ENCODE assay signal across 8 cellular contexts in genomic region chr11:76444065-76444383, GRCh38. TPM values are rescaled to one million over a fixed set of nuclear protein-coding genes. Genes with fewer than 3 reads are reported as not detected.
DNase-seq lines count a peak whose midpoint lies in the region; ATAC-seq, FAIRE-seq and TF ChIP-seq lines count a peak whose summit lies in the region.

No MANE protein-coding gene starts in this region.

- no peak for TF ChIP-seq CTCF in DND-41 (IDR thresholded peaks at IDR 0.05; ENCODE audit: borderline replicate concordance, extremely low read depth, low read length, poor library complexity, severe bottlenecking)
- TF ChIP-seq CTCF in PC-9 (conservative IDR thresholded peaks at IDR 0.05) = no peak
- TF ChIP-seq CTCF in pancreas (IDR thresholded peaks at IDR 0.05) = no peak

- H3K4me2 ChIP-seq in DND-41 (ENCODE audit: insufficient read depth, low read length) = peak overlapping the region; percentile 93
- peak overlapping the region; percentile 87 for H3K4me2 ChIP-seq in PC-9

- peaks cover 18% of the 10 kb centered on the region for H4K20me1 ChIP-seq in DND-41 (ENCODE audit: insufficient read depth, low read length)
- H4K20me1 ChIP-seq in PC-9 (ENCODE audit: insufficient read depth) = peaks cover 12% of the 10 kb centered on the region

- H3K27ac ChIP-seq in DND-41 (ENCODE audit: low read length) (peak overlapping the region; percentile 96), PC-9 (peak overlapping the region; percentile 66), epithelial cell of prostate (peak overlapping the region; percentile 68), pancreas (peak overlapping the region; percentile 70 to 91 (median 84))

- H3K79me2 ChIP-seq in DND-41 (ENCODE audit: insufficient read depth, low read length) (peaks cover 63% of the 10 kb centered on the region), PC-9 (ENCODE audit: low read depth) (peaks cover 56% of the 10 kb centered on the region)

- intact Hi-C loops in PC-9 (cut with micrococcal nuclease; ENCODE audit: unreplicated experiment) (loop anchor here (1.0 to 10.0 kb wide), 3 partner anchors 63 to 341 kb away; partner anchors contain the start of genes GVQW3, THAP12, TSKU and WNT11), pancreas (cut with DNase I) (no loop called here)

- POLR2A ChIA-PET in PC-9 (lab: Charles Lee; ENCODE audit: unreplicated experiment) = no interaction called here

- H3K27me3 ChIP-seq in DND-41 (ENCODE audit: insufficient read depth, low read length, poor library complexity) (no peaks in the 10 kb centered on the region), PC-9 (ENCODE audit: insufficient read depth, low read depth) (no peaks in the 10 kb centered on the region), pancreas (no peaks in the 10 kb centered on the region)

- H3K9me3 ChIP-seq in DND-41 (ENCODE audit: insufficient read depth, low read length, severe bottlenecking) (no peaks in the 10 kb centered on the region), PC-9 (ENCODE audit: insufficient read depth, low read depth) (no peaks in the 10 kb centered on the region), pancreas (no peaks in the 10 kb centered on the region)

- peak overlapping the region; percentile 89 for H3K9ac ChIP-seq in DND-41 (ENCODE audit: low read depth, low read length)

- 0% methylated on average over 10 of the region's 10 CpGs for WGBS in pancreas, 2 donors

- DNase-seq in DND-41 (no peak), PC-9 (no peak), epithelial cell of prostate (ENCODE audit: low read depth, low spot score) (no peak), pancreas (no peak), NCI-H146 (lab: John Stamatoyannopoulos, UW) (no peak)
- no peak for DNase-seq in activated CD4-positive, alpha-beta T cell treated with anti-CD3 and anti-CD28 coated beads for 4 hours

- TSS peak; percentile 78 for BruUV-seq in PC-9 (replicated peaks; lab: Mats Ljungman, UMichigan)

- peaks cover 33% of the 10 kb centered on the region for H3K4me1 ChIP-seq in DND-41 (ENCODE audit: insufficient read depth, low read length)
- peaks cover 20% of the 10 kb centered on the region for H3K4me1 ChIP-seq in PC-9 (replicated peaks; ENCODE audit: insufficient read depth)
- peaks cover 6 to 11% (median 10%) of the 10 kb centered on the region in 3 donors for H3K4me1 ChIP-seq in pancreas

- CTCF ChIA-PET in PC-9 (lab: Charles Lee) = no interaction called here

- H3K36me3 ChIP-seq in DND-41 (ENCODE audit: insufficient read depth, low read length) (peaks cover 25% of the 10 kb centered on the region), PC-9 (ENCODE audit: low read depth) (peaks cover 20% of the 10 kb centered on the region), pancreas (no peaks in the 10 kb centered on the region)

- H3K4me3 ChIP-seq in DND-41 (ENCODE audit: low read depth in 1 of 2, low read length in 2 of 2) (peak overlapping the region; percentile 79 to 85), PC-9 (peak overlapping the region; percentile 73), pancreas (peak overlapping the region; percentile 66 to 97 (median 94))

- H3F3A ChIP-seq in PC-9 (ENCODE audit: insufficient read depth, low read depth) = no peaks in the 10 kb centered on the region

- ATAC-seq in DND-41 (ENCODE audit: insufficient read depth, low read depth) (no peak), pancreas (no peak), GM21360 (IDR thresholded peaks at IDR 0.05; ENCODE audit: unreplicated experiment) (no peak), HG02759 (IDR thresholded peaks at IDR 0.05; ENCODE audit: unreplicated experiment) (no peak)

- peak overlapping the region; percentile 94 for H2AFZ ChIP-seq in DND-41 (ENCODE audit: low read depth, low read length)
- peak overlapping the region; percentile 88 for H2AFZ ChIP-seq in PC-9

- FAIRE-seq in pancreas (lab: Jason Lieb, UNC) = no peak

- no peaks in the 10 kb centered on the region for H3K9me2 ChIP-seq in PC-9 (ENCODE audit: insufficient read depth)

RNA-seq across cellular contexts. Expression of gene EMSY, which starts 0.8 kb away (rescaled TPM):
- total RNA-seq in PC-9 (2021) (24.9 and 37.4 TPM in 2 replicates), pancreas (10 to 100 TPM in 2 of 6 donors, 1 to 10 TPM in 4; 5.8 to 14.0 (median 8.7) TPM)
- 1 to 10 TPM; 4.6 to 4.7 TPM for polyA plus RNA-seq in pancreas
